8 cellular contexts compared by ENCODE assay signal in the genomic region with DNA sequence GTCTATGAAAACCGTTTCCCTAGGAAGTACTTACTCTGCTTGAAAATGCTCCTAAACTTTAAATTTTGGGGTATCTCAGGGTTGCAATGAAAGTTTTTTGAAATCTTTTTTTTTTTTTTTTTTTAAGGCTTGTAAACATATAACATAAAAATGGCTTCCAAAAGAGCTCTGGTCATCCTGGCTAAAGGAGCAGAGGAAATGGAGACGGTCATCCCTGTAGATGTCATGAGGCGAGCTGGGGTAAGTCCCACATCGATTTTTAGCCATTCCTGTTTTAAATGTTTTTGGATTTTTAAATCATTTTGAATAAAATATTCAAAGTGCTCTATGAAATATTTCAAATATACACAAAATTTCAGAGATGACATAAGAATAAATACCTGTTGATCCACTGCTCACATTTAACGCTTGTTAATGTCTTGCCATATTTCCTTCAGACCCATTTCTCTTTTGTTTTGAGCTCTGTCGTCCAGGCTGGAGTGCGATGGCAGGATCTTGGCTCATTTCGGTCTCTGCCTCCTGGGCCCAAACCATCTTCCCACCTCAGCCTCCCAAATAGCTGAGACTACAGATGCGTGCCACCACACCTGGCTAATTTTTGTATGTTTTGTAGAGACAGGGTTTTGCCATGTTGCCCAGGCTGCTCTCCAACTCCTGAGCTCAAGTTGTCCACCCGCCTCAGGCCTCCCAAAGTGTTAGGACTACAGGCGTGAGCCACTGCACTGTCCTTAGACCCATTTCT. TPM values are rescaled to one million over a fixed set of nuclear protein-coding genes. Genes with fewer than 3 reads are reported as not detected.
DNase-seq lines count a peak whose midpoint lies in the region; ATAC-seq, FAIRE-seq and TF ChIP-seq lines count a peak whose summit lies in the region.

No MANE protein-coding gene starts in this region.

- POLR2A ChIA-PET in K562 (lab: Yijun Ruan, JAX), result interaction anchor here (0.6 to 1.2 kb wide), 3 partner anchors 13 to 22 kb away, joined by 3 to 4 read pairs (median 4); partner anchors contain the start of gene TNFRSF9

- WGBS in K562 (ENCODE audit: insufficient coverage, low coverage, missing lambda C conversion rate), result 75% methylated on average over 11 of the region's 11 CpGs

- no peak overlapping the region for H2AFZ ChIP-seq in K562 (ENCODE audit: low read depth, low read length)

- H3K36me3 ChIP-seq in HUES48 (ENCODE audit: control insufficient read depth, insufficient read depth, low read length), result peaks cover 50% of the 10 kb centered on the region
- peaks cover 53% of the 10 kb centered on the region for H3K36me3 ChIP-seq in K562 (ENCODE audit: control insufficient read depth, insufficient read depth, low read length)
- no peaks in the 10 kb centered on the region for H3K36me3 ChIP-seq in mucosa of stomach (ENCODE audit: control insufficient read depth, insufficient read depth, low read length)

- H3K27ac ChIP-seq in HUES48 (ENCODE audit: low read depth, low read length) (no peak overlapping the region), K562 (ENCODE audit: extremely low read depth, low read depth, low read length) (peak overlapping the region; percentile 82)

- peaks cover 5% of the 10 kb centered on the region; the same call in 1 of the 2 replicates for H3K4me1 ChIP-seq in HUES48 (ENCODE audit: control insufficient read depth, insufficient read depth, low read length)
- peaks cover 14 to 15% of the 10 kb centered on the region in 2 experiments; a peak in 2 of 5 replicates for H3K4me1 ChIP-seq in K562 (replicated peaks in 1 of 2; ENCODE audit: control insufficient read depth in 2 of 2, insufficient read depth in 2 of 2, low read length in 2 of 2)
- H3K4me1 ChIP-seq in mucosa of stomach (ENCODE audit: control insufficient read depth, insufficient read depth, low read length), result no peaks in the 10 kb centered on the region

- CTCF ChIA-PET in K562 (lab: Yijun Ruan, JAX; ENCODE audit: low intra/inter-chr PET ratio), result no interaction called here

- H3K4me3 ChIP-seq in AG09309 (ENCODE audit: control insufficient read depth, low read depth, low read length), result peak overlapping the region; percentile 97
- H3K4me3 ChIP-seq in HUES48 (ENCODE audit: low read depth, low read length), result peak overlapping the region; percentile 92
- H3K4me3 ChIP-seq in K562, result peak overlapping the region; percentile 72
- no peak overlapping the region for H3K4me3 ChIP-seq in mucosa of stomach (ENCODE audit: low read length)

- intact Hi-C loops in K562 (cut with micrococcal nuclease), result no loop called here

- no peaks in the 10 kb centered on the region for H4K20me1 ChIP-seq in K562 (replicated peaks; ENCODE audit: control insufficient read depth, insufficient read depth, low read length)

- no peak for DNase-seq in AG09309 (ENCODE audit: low read depth)
- no peak for DNase-seq in K562 (ENCODE audit: extremely low read depth in 1 of 4, low spot score in 3 of 4)

- no peak for TF ChIP-seq POLR2A in K562 (conservative IDR thresholded peaks at IDR 0.05)

- TF ChIP-seq CTCF in AG09309 (IDR thresholded peaks at IDR 0.05; ENCODE audit: control insufficient read depth, insufficient read depth, low read depth, low read length, missing control alignments) (no peak), K562 (IDR thresholded peaks at IDR 0.05 in 2 of 3, conservative IDR thresholded peaks at IDR 0.05 in 1 of 3; ENCODE audit: insufficient read depth in 2 of 3, low read depth in 1 of 3, low read length in 3 of 3) (no peak)

- H3K9ac ChIP-seq in HUES48 (ENCODE audit: low read depth, low read length), result no peak overlapping the region
- peak overlapping the region; percentile 11 to 92; a peak in 3 of 4 replicates for H3K9ac ChIP-seq in K562 (ENCODE audit: insufficient read depth in 1 of 2, low read depth in 2 of 2, low read length in 2 of 2)
- H3K9ac ChIP-seq in mucosa of stomach (ENCODE audit: low read length), result peak overlapping the region; percentile 74

- in situ Hi-C loops in K562 (cut with MboI), result no loop called here

- H3K9me1 ChIP-seq in K562 (ENCODE audit: control insufficient read depth, insufficient read depth, low read length), result no peaks in the 10 kb centered on the region

- no peaks in the 10 kb centered on the region for H3K27me3 ChIP-seq in HUES48 (ENCODE audit: control insufficient read depth, insufficient read depth, low read length)
- H3K27me3 ChIP-seq in K562 (ENCODE audit: control insufficient read depth in 2 of 2, insufficient read depth in 2 of 2, low read length in 2 of 2), result no peaks in the 10 kb centered on the region
- no peaks in the 10 kb centered on the region for H3K27me3 ChIP-seq in mucosa of stomach (ENCODE audit: control insufficient read depth, insufficient read depth, low read length)

- no peaks in the 10 kb centered on the region for H3K9me3 ChIP-seq in HUES48 (ENCODE audit: control insufficient read depth, insufficient read depth, low read length)
- no peaks in the 10 kb centered on the region for H3K9me3 ChIP-seq in K562 (replicated peaks; ENCODE audit: control insufficient read depth, insufficient read depth, low read depth, low read length)
- no peaks in the 10 kb centered on the region for H3K9me3 ChIP-seq in mucosa of stomach (ENCODE audit: control insufficient read depth, low read length)

- peak overlapping the region; percentile 89 for H3K4me2 ChIP-seq in K562 (ENCODE audit: insufficient read depth, low read length)

- FAIRE-seq in K562 (lab: Jason Lieb, UNC), result no peak

- no peak for ATAC-seq in K562
- ATAC-seq in GM21576 (IDR thresholded peaks at IDR 0.05; ENCODE audit: unreplicated experiment), result no peak
- no peak for ATAC-seq in HG02642 (IDR thresholded peaks at IDR 0.05; ENCODE audit: poor library complexity, unreplicated experiment)
- ATAC-seq in GM18520 (IDR thresholded peaks at IDR 0.05; ENCODE audit: unreplicated experiment), result no peak
- ATAC-seq in HG03280 (IDR thresholded peaks at IDR 0.05; ENCODE audit: unreplicated experiment), result no peak

- H3K79me2 ChIP-seq in K562 (ENCODE audit: control insufficient read depth, insufficient read depth, low read length), result peaks cover 72% of the 10 kb centered on the region

- no peak for TF ChIP-seq RAD21 in K562 (CRISPR knock-in tag; conservative IDR thresholded peaks at IDR 0.05 in 1 of 2, IDR thresholded peaks at IDR 0.05 in 1 of 2)

- no TSS peak for BruUV-seq in K562 (replicated peaks; lab: Mats Ljungman, UMichigan)

- no peak for TF ChIP-seq EP300 in K562 (IDR thresholded peaks at IDR 0.05; ENCODE audit: low read length)

TF ChIP-seq in K562, 482 proteins besides CTCF, POLR2A, EP300 and RAD21:
- TF ChIP-seq TRIM28 (IDR thresholded peaks at IDR 0.05) (no peak), YY1 (IDR thresholded peaks at IDR 0.05; ENCODE audit: borderline replicate concordance in 1 of 3, control insufficient read depth in 1 of 3, extremely low read depth in 1 of 3, insufficient read depth in 3 of 3, insufficient read length in 1 of 3, insufficient replicate concordance in 2 of 3, low read depth in 1 of 3, low read length in 2 of 3) (peak in 1 of 3 experiments; percentile 62)

RNA-seq across cellular contexts. Expression of gene PARK7, which starts 1.3 kb away (rescaled TPM):
- 81.4 and 87.8 TPM in 2 replicates for total RNA-seq in K562 (2011; cell fraction: chromatin; rRNA removed; ENCODE audit: low replicate concordance)
- 72.1 and 72.5 TPM in 2 replicates for total RNA-seq in K562 (2011; cell fraction: nucleolus; rRNA removed)
- total RNA-seq in K562 (2011; cell fraction: nucleoplasm; rRNA removed), result 120 and 137 TPM in 2 replicates
- total RNA-seq in K562 (2014; rRNA removed) (338 and 413 TPM in 2 replicates), K562 (2014; rRNA removed; fragmentation: Illumina TruSeq; extraction: Trizol) (431 and 459 TPM in 2 replicates), K562 (2015; rRNA removed; fragmentation: Illumina TruSeq; extraction: Trizol) (358 and 374 TPM in 2 replicates), K562 (2021) (481 and 484 TPM in 2 replicates)
- polyA plus RNA-seq in K562 (2011; rRNA removed) (462 and 543 TPM in 2 replicates), K562 (2014; fragmentation: Illumina TruSeq; extraction: Trizol) (423 and 468 TPM in 2 replicates), K562 (2014; fragmentation: Nextera tagmentation; extraction: Ambion mirVana) (1,000 to 10,000 TPM; 1,113 to 1,298 TPM), K562 (2014; rRNA removed) (648 and 751 TPM in 2 replicates)
- 168 and 348 TPM in 2 replicates for polyA plus RNA-seq in K562 (2011; cell fraction: cytosol; rRNA removed)
- 85.5 and 167 TPM in 2 replicates for polyA plus RNA-seq in K562 (2011; cell fraction: nucleus; rRNA removed)
- polyA plus RNA-seq in K562 (2012), result 387 and 679 TPM in 2 replicates
- polyA minus RNA-seq in K562 (2011; rRNA and poly(A)+ RNA removed), result 322 and 330 TPM in 2 replicates
- 106 and 108 TPM in 2 replicates for polyA minus RNA-seq in K562 (2011; cell fraction: cytosol; rRNA and poly(A)+ RNA removed)
- 32.7 and 66.8 TPM in 2 replicates for polyA minus RNA-seq in K562 (2011; cell fraction: nucleus; rRNA and poly(A)+ RNA removed)

RNA-seq across cellular contexts. Expression of gene TNFRSF9, which starts 22.2 kb away (rescaled TPM):
- 0.21 and 0.62 TPM in 2 replicates for total RNA-seq in K562 (2011; cell fraction: chromatin; rRNA removed; ENCODE audit: low replicate concordance)
- total RNA-seq in K562 (2011; cell fraction: nucleolus; rRNA removed), result 0.13 and 0.33 TPM in 2 replicates
- total RNA-seq in K562 (2011; cell fraction: nucleoplasm; rRNA removed), result 0.22 and 0.23 TPM in 2 replicates
- total RNA-seq in K562 (2014; rRNA removed) (not detected in 2 replicates), K562 (2014; rRNA removed; fragmentation: Illumina TruSeq; extraction: Trizol) (0.07 and 0.13 TPM in 2 replicates), K562 (2015; rRNA removed; fragmentation: Illumina TruSeq; extraction: Trizol) (0.07 and 0.08 TPM in 2 replicates), K562 (2021) (0.09 and 0.16 TPM in 2 replicates)
- polyA plus RNA-seq in K562 (2011; rRNA removed) (0.26 and 0.29 TPM in 2 replicates), K562 (2014; fragmentation: Illumina TruSeq; extraction: Trizol) (0.04 and 0.11 TPM in 2 replicates), K562 (2014; fragmentation: Nextera tagmentation; extraction: Ambion mirVana) (under 1 TPM; 0.08 to 0.15 TPM), K562 (2014; rRNA removed) (0.08 TPM in 2 replicates)
- 0.12 and 0.16 TPM in 2 replicates for polyA plus RNA-seq in K562 (2011; cell fraction: cytosol; rRNA removed)
- polyA plus RNA-seq in K562 (2011; cell fraction: nucleus; rRNA removed), result 0.10 and 0.31 TPM in 2 replicates
- 0.29 and 0.87 TPM in 2 replicates for polyA plus RNA-seq in K562 (2012)
- polyA minus RNA-seq in K562 (2011; rRNA and poly(A)+ RNA removed), result 0.53 and 0.63 TPM in 2 replicates
- polyA minus RNA-seq in K562 (2011; cell fraction: cytosol; rRNA and poly(A)+ RNA removed), result 1.4 TPM in 1 of 2 replicates, not detected in the other
- 0.13 and 0.33 TPM in 2 replicates for polyA minus RNA-seq in K562 (2011; cell fraction: nucleus; rRNA and poly(A)+ RNA removed)
